In the genomic region with DNA sequence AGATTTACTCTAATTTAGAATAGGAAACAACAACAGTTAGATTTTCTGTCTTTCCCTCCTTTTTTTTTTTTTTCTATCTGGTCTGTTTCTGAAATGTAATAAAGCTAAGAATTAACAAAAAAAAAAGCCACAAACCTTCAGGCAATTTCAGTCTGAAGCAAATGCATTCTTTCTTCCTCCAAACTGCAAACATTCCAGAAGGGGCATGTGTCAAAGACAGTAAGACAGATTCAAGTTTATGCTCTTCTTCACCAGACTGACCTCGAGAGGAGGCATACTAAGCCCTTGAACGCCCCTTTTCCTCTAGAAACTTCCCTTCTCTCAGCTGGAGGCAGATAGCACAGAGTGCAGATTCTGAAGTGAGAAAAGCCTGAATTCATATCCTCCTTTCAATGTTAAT, we compare ENCODE assay signal across 16 cellular contexts.
DNase-seq lines count a peak whose midpoint lies in the region; TF ChIP-seq lines count a peak whose summit lies in the region.
"Had no signal": no experiment of that assay in that cellular context is flagged by ENCODE, and none has a peak within 500 bp of the region (broad histone marks: within the 10 kb centered on the region; RNA-seq: fewer than 3 reads in every experiment).

No MANE protein-coding gene starts in this region.

- H3F3A ChIP-seq in smooth muscle cell (ENCODE audit: low read depth) = no peaks in the 10 kb centered on the region

- H3K4me1 ChIP-seq in smooth muscle cell (ENCODE audit: low read depth) (no peaks in the 10 kb centered on the region), transverse colon (no peaks in the 10 kb centered on the region)
- H3K4me1 ChIP-seq: Caco-2 had no signal

- H3K9ac ChIP-seq in smooth muscle cell (ENCODE audit: low read depth) = no peak overlapping the region
- H3K9ac ChIP-seq: GM23248 had no signal

- DNase-seq in SK-MEL-5 (ENCODE audit: low read depth, low spot score) (peak; percentile 57), foreskin melanocyte (peak; percentile 94), smooth muscle cell (lab: John Stamatoyannopoulos, UW; ENCODE audit: unreplicated experiment) (no peak), G401 (ENCODE audit: low spot score) (no peak), Kasumi-1 (lab: John Stamatoyannopoulos, UW) (no peak), transverse colon (no peak)
- DNase-seq: C1 segment of cervical spinal cord; Caco-2; CD4-positive, alpha-beta memory T cell; DMS153; DND-41; GDM1; GM23248; H7; HCEC 1CT had no signal

- TF ChIP-seq CTCF in smooth muscle cell (IDR thresholded peaks at IDR 0.05; ENCODE audit: borderline replicate concordance, insufficient read depth, poor library complexity, severe bottlenecking) (no peak), transverse colon (IDR thresholded peaks at IDR 0.05) (no peak)

- peak overlapping the region; percentile 12 for H2AFZ ChIP-seq in smooth muscle cell (ENCODE audit: low read depth)
- H2AFZ ChIP-seq: GM23248 had no signal

- H3K9me3 ChIP-seq in smooth muscle cell (replicated peaks; ENCODE audit: low read depth) (no peaks in the 10 kb centered on the region), transverse colon (no peaks in the 10 kb centered on the region)
- H3K9me3 ChIP-seq: Caco-2 had no signal

- 25% methylated on average over 2 of the region's 2 CpGs for WGBS in smooth muscle cell (ENCODE audit: low lambda C conversion rate)
- WGBS in transverse colon (ENCODE audit: low coverage in 1 of 2), 2 donors = 24 to 31% methylated on average over 2 of the region's 2 CpGs

- H3K4me3 ChIP-seq in smooth muscle cell = no peak overlapping the region
- no peak overlapping the region for H3K4me3 ChIP-seq in transverse colon
- H3K4me3 ChIP-seq: GM12878, GM23248 had no signal

- in situ Hi-C loops in SK-MEL-5 (cut with HindIII; ENCODE audit: low pct_unique_long_range_greater_than_20kb, low sequenced_read_pairs) (no loop called here), G401 (cut with HindIII; ENCODE audit: low sequenced_read_pairs) (no loop called here), transverse colon (cut with MboI; ENCODE audit: low pct_ligation_motif_present in 1 of 4, low pct_unique_long_range_greater_than_20kb in 1 of 4, low sequenced_read_pairs in 3 of 4) (no loop called here)

- H4K20me1 ChIP-seq in smooth muscle cell (ENCODE audit: low read depth) = no peaks in the 10 kb centered on the region

- H3K79me2 ChIP-seq in smooth muscle cell (ENCODE audit: low read depth) = no peaks in the 10 kb centered on the region

- TF ChIP-seq POLR2A in transverse colon (IDR thresholded peaks at IDR 0.05) = no peak

- no peak overlapping the region for H3K4me2 ChIP-seq in smooth muscle cell

- no peak for TF ChIP-seq EP300 in transverse colon (IDR thresholded peaks at IDR 0.05; ENCODE audit: low read depth)

- no peaks in the 10 kb centered on the region for H3K36me3 ChIP-seq in smooth muscle cell (ENCODE audit: low read depth)
- no peaks in the 10 kb centered on the region for H3K36me3 ChIP-seq in transverse colon

- H3K27me3 ChIP-seq in smooth muscle cell (ENCODE audit: low read depth) (no peaks in the 10 kb centered on the region), transverse colon (no peaks in the 10 kb centered on the region)

- no peak overlapping the region for H3K27ac ChIP-seq in smooth muscle cell (ENCODE audit: low read depth)
- no peak overlapping the region for H3K27ac ChIP-seq in transverse colon
- H3K27ac ChIP-seq: GM23248 had no signal

- intact Hi-C loops in transverse colon (cut with DNase I; ENCODE audit: low total_unique reads) = no loop called here

Comparison
In these comparisons a context has a peak if more than half of its experiments do, and no peak if none do; other contexts are left out.
1. DNase-seq: peak in SK-MEL-5 (single experiment) and foreskin melanocyte (single experiment); none in smooth muscle cell (single experiment), G401 (single experiment), Kasumi-1 (0 of 2) and transverse colon (single experiment).